14 cellular contexts compared by ENCODE assay signal in genomic region chr1:115676498-115677171, GRCh38. TPM values are rescaled to one million over a fixed set of nuclear protein-coding genes. Genes with fewer than 3 reads are reported as not detected.
A peak's percentile ranks its signal among the peaks of the same experiment; 100 is the strongest.
DNase-seq lines count a peak whose midpoint lies in the region; ATAC-seq, FAIRE-seq and TF ChIP-seq lines count a peak whose summit lies in the region.
"Had no signal": no experiment of that assay in that cellular context is flagged by ENCODE, and none has a peak within 500 bp of the region (broad histone marks: within the 10 kb centered on the region; RNA-seq: fewer than 3 reads in every experiment).

No MANE protein-coding gene starts in this region.

- H3K23ac ChIP-seq in trophoblast cell (ENCODE audit: low read length), result no peak overlapping the region

- H3K27me3 Mint-ChIP-seq in activated CD8-positive, alpha-beta memory T cell treated with anti-CD3 and anti-CD28 coated beads, Interleukin-2, amount 10 ng/mL, durations not matched to agents 7 days and 5 days, result no peaks in the 10 kb centered on the region
- peaks cover 0 to 3% (median 0%) of the 10 kb centered on the region in 3 donors for H3K27me3 Mint-ChIP-seq in CD14-positive monocyte (ENCODE audit: low read depth in 3 of 3)
- H3K27me3 Mint-ChIP-seq: activated T-cell treated with anti-CD3 and anti-CD28 coated beads, Interleukin-2, amount 50 U/mL, for 24 hours had no signal

- peaks cover 26 to 30% of the 10 kb centered on the region in 2 experiments for H3K4me1 ChIP-seq in trophoblast cell (ENCODE audit: control insufficient read depth in 1 of 2, insufficient read depth in 2 of 2, low read length in 2 of 2)

- no peak overlapping the region for H2BK120ac ChIP-seq in trophoblast cell (ENCODE audit: insufficient read depth, low read length, poor library complexity)

- H3K36me3 Mint-ChIP-seq in activated CD8-positive, alpha-beta memory T cell treated with anti-CD3 and anti-CD28 coated beads, Interleukin-2, amount 10 ng/mL, durations not matched to agents 7 days and 5 days, result peaks cover 1% of the 10 kb centered on the region
- peaks cover 0 to 7% of the 10 kb centered on the region in 2 donors for H3K36me3 Mint-ChIP-seq in CD14-positive monocyte

- no peak for FAIRE-seq in bronchial epithelial cell (lab: Jason Lieb, UNC)
- FAIRE-seq: TTC549 had no signal

- intact Hi-C loops in CD14-positive monocyte (cut with micrococcal nuclease), result no loop called here

- no peak overlapping the region for H4K91ac ChIP-seq in trophoblast cell (ENCODE audit: low read depth, low read length)

- TF ChIP-seq CTCF in bronchial epithelial cell (IDR thresholded peaks at IDR 0.05; ENCODE audit: insufficient read depth, low read length, severe bottlenecking) (no peak), CD14-positive monocyte (IDR thresholded peaks at IDR 0.05) (no peak)

- no peak overlapping the region for H2BK5ac ChIP-seq in trophoblast cell (ENCODE audit: low read depth, low read length, poor library complexity)

- CTCF ChIA-PET in activated CD8-positive, alpha-beta memory T cell treated with anti-CD3 and anti-CD28 coated beads, Interleukin-2, amount 10 ng/mL, durations not matched to agents 7 days and 5 days (lab: Charles Lee), result no interaction called here

- H3K4me3 Mint-ChIP-seq in activated CD8-positive, alpha-beta memory T cell treated with anti-CD3 and anti-CD28 coated beads, Interleukin-2, amount 10 ng/mL, durations not matched to agents 7 days and 5 days, result no peak overlapping the region
- no peak overlapping the region for H3K4me3 Mint-ChIP-seq in CD14-positive monocyte
- H3K4me3 Mint-ChIP-seq: activated T-cell treated with anti-CD3 and anti-CD28 coated beads, Interleukin-2, amount 50 U/mL, for 24 hours had no signal

- H4K12ac ChIP-seq in trophoblast cell (ENCODE audit: low read depth, low read length), result no peak overlapping the region

- H2AK5ac ChIP-seq in trophoblast cell (ENCODE audit: low read length), result no peak overlapping the region

- H3K36me3 ChIP-seq in bronchial epithelial cell (ENCODE audit: control insufficient read depth, insufficient read depth, low read length), result no peaks in the 10 kb centered on the region
- H3K36me3 ChIP-seq in trophoblast cell (ENCODE audit: control insufficient read depth in 1 of 2, insufficient read depth in 2 of 2, low read length in 2 of 2), result peaks cover 6 to 8% of the 10 kb centered on the region in 2 experiments

- no peaks in the 10 kb centered on the region for H3K9me3 ChIP-seq in trophoblast cell (ENCODE audit: insufficient read depth, low read depth, low read length)

- H3K18ac ChIP-seq in trophoblast cell (ENCODE audit: low read length), result no peak overlapping the region

- no peaks in the 10 kb centered on the region for H3K9me3 Mint-ChIP-seq in activated CD8-positive, alpha-beta memory T cell treated with anti-CD3 and anti-CD28 coated beads, Interleukin-2, amount 10 ng/mL, durations not matched to agents 7 days and 5 days (ENCODE audit: low read depth)
- no peaks in the 10 kb centered on the region for H3K9me3 Mint-ChIP-seq in CD14-positive monocyte
- H3K9me3 Mint-ChIP-seq: activated T-cell treated with anti-CD3 and anti-CD28 coated beads, Interleukin-2, amount 50 U/mL, for 24 hours had no signal

- H3K27ac ChIP-seq in trophoblast cell (ENCODE audit: low read depth, low read length), result peak overlapping the region; percentile 4
- H3K27ac ChIP-seq: GM23248 had no signal

- DNase-seq in bronchial epithelial cell (ENCODE audit: low read depth) (peak; percentile 73), trophoblast cell (no peak), CD14-positive monocyte (ENCODE audit: low spot score) (no peak), SW 1271 (lab: John Stamatoyannopoulos, UW) (no peak)
- DNase-seq in activated CD8-positive, alpha-beta memory T cell treated with anti-CD3 and anti-CD28 coated beads, Interleukin-2, amount 10 ng/mL, durations not matched to agents 7 days and 5 days, result no peak
- DNase-seq in stimulated activated CD4-positive, alpha-beta T cell treated with anti-CD3 and anti-CD28 coated beads, Interleukin-12 subunit alpha, Interleukin-12 subunit beta, amount 100 ng/mL, for 4 hours, result no peak
- DNase-seq: activated T-cell treated with anti-CD3 and anti-CD28 coated beads, Interleukin-2, amount 50 U/mL, for 24 hours; Calu3; GM23248; NCI-H1436; stimulated activated CD4-positive, alpha-beta T cell treated with anti-CD3 and anti-CD28 coated beads, Interleukin-4, amount 100 ng/mL, for 24 hours had no signal

- H3K9ac ChIP-seq in trophoblast cell (ENCODE audit: low read length), result no peak overlapping the region
- H3K9ac ChIP-seq: GM23248 had no signal

- no CpG with 5 or more reads among the region's 7 CpGs for WGBS in trophoblast cell (ENCODE audit: extremely low coverage, insufficient coverage, insufficient read length)

- no peak overlapping the region for H3K27ac Mint-ChIP-seq in activated CD8-positive, alpha-beta memory T cell treated with anti-CD3 and anti-CD28 coated beads, Interleukin-2, amount 10 ng/mL, durations not matched to agents 7 days and 5 days
- no peak overlapping the region for H3K27ac Mint-ChIP-seq in CD14-positive monocyte
- H3K27ac Mint-ChIP-seq: activated T-cell treated with anti-CD3 and anti-CD28 coated beads, Interleukin-2, amount 50 U/mL, for 24 hours had no signal

- no peak overlapping the region for H3K4me2 ChIP-seq in trophoblast cell (ENCODE audit: low read length)

- peak; percentile 18 for ATAC-seq in GM19438 (IDR thresholded peaks at IDR 0.05; ENCODE audit: low read depth, unreplicated experiment)
- peak; percentile 21 for ATAC-seq in HG02981 (IDR thresholded peaks at IDR 0.05; ENCODE audit: unreplicated experiment)
- ATAC-seq in activated CD8-positive, alpha-beta memory T cell treated with anti-CD3 and anti-CD28 coated beads, Interleukin-2, amount 10 ng/mL, durations not matched to agents 7 days and 5 days, result no peak

- H4K8ac ChIP-seq in trophoblast cell (ENCODE audit: low read depth, low read length), result no peak overlapping the region

- no peak overlapping the region for H3K14ac ChIP-seq in trophoblast cell (ENCODE audit: low read length)

- H3K79me1 ChIP-seq in trophoblast cell (ENCODE audit: low read length), result peaks cover 3% of the 10 kb centered on the region

- H3K4me1 Mint-ChIP-seq in activated CD8-positive, alpha-beta memory T cell treated with anti-CD3 and anti-CD28 coated beads, Interleukin-2, amount 10 ng/mL, durations not matched to agents 7 days and 5 days, result peaks cover 10% of the 10 kb centered on the region
- no peaks in the 10 kb centered on the region for H3K4me1 Mint-ChIP-seq in CD14-positive monocyte

- H3K79me2 ChIP-seq in trophoblast cell (ENCODE audit: control insufficient read depth, insufficient read depth, low read length, poor library complexity), result peaks cover 1% of the 10 kb centered on the region

- no peak overlapping the region for H2AFZ ChIP-seq in trophoblast cell (ENCODE audit: insufficient read depth, low read length, poor library complexity)
- H2AFZ ChIP-seq: GM23248 had no signal

- no peak overlapping the region for H3K4ac ChIP-seq in trophoblast cell (ENCODE audit: low read depth, low read length)

- no peak overlapping the region for H2BK12ac ChIP-seq in trophoblast cell (ENCODE audit: low read length)

- H3K27me3 ChIP-seq in bronchial epithelial cell (ENCODE audit: control insufficient read depth, insufficient read depth, low read length) (no peaks in the 10 kb centered on the region), trophoblast cell (ENCODE audit: insufficient read depth, low read length) (no peaks in the 10 kb centered on the region)

- no peak overlapping the region for H3K4me3 ChIP-seq in bronchial epithelial cell (ENCODE audit: low read depth, low read length)
- H3K4me3 ChIP-seq in trophoblast cell (ENCODE audit: low read depth, low read length), result no peak overlapping the region
- H3K4me3 ChIP-seq: GM23248 had no signal

RNA-seq across cellular contexts. Expression of gene VANGL1, which starts 34.9 kb away (rescaled TPM):
- 10.5 and 15.3 TPM in 2 replicates for total RNA-seq in bronchial epithelial cell
- polyA plus RNA-seq in trophoblast cell (2013), result 14.8 and 15.3 TPM in 2 replicates
- 10 to 100 TPM; 11.8 TPM for total RNA-seq in activated CD8-positive, alpha-beta memory T cell treated with anti-CD3 and anti-CD28 coated beads, Interleukin-2, amount 10 ng/mL, durations not matched to agents 7 days and 5 days
- 1 to 10 TPM; 1.3 to 2.0 TPM for polyA plus RNA-seq in CD14-positive monocyte
